In genomic region chr11:819129-819931, GRCh38 we compare ENCODE assay signal across 8 cellular contexts. TPM values are rescaled to one million over a fixed set of nuclear protein-coding genes. Genes with fewer than 3 reads are reported as not detected.
DNase-seq lines count a peak whose midpoint lies in the region; ATAC-seq and TF ChIP-seq lines count a peak whose summit lies in the region.

No MANE protein-coding gene starts in this region.

- peak; percentile 48 for ATAC-seq in HG03442 (IDR thresholded peaks at IDR 0.05; ENCODE audit: unreplicated experiment)
- peak; percentile 77 for ATAC-seq in activated CD8-positive, alpha-beta T cell treated with anti-CD3 and anti-CD28 coated beads, Interleukin-2, amount 10 ng/mL, durations not matched to agents 7 days and 5 days

- CTCF ChIA-PET in activated CD8-positive, alpha-beta T cell treated with anti-CD3 and anti-CD28 coated beads, Interleukin-2, amount 10 ng/mL, durations not matched to agents 7 days and 5 days (lab: Charles Lee) = interaction anchor here (0.8 to 1.6 kb wide), 5 partner anchors 8 to 24 kb away, joined by 3 to 9 read pairs (median 4); partner anchors contain the start of genes CD151, PIDD1, RPLP2 and TSPAN4

- peak overlapping the region; percentile 77 for H3K27ac Mint-ChIP-seq in activated CD8-positive, alpha-beta T cell treated with anti-CD3 and anti-CD28 coated beads, Interleukin-2, amount 10 ng/mL, durations not matched to agents 7 days and 5 days

- POLR2A ChIA-PET in activated CD8-positive, alpha-beta T cell treated with anti-CD3 and anti-CD28 coated beads, Interleukin-2, amount 10 ng/mL, durations not matched to agents 7 days and 5 days (lab: Charles Lee) = interaction anchor here (0.9 to 2.9 kb wide), 6 partner anchors 10 to 612 kb away, joined by 3 to 31 read pairs (median 9); partner anchors contain the start of genes BET1L, CD151, CRACR2B and PIDD1

- peak; percentile 95 for DNase-seq in GM19240 (ENCODE audit: insufficient read length, low spot score)
- peak; percentile 88 for DNase-seq in NCI-H774 (lab: John Stamatoyannopoulos, UW)
- peak; percentile 93 for DNase-seq in activated CD8-positive, alpha-beta T cell treated with anti-CD3 and anti-CD28 coated beads, Interleukin-2, amount 10 ng/mL, durations not matched to agents 7 days and 5 days
- DNase-seq in effector CD4-positive, alpha-beta T cell = peak; percentile 87
- peak; percentile 89 to 93 for DNase-seq in lung microvascular endothelial cell (ENCODE audit: low read depth in 2 of 2)
- DNase-seq in stimulated activated CD4-positive, alpha-beta T cell treated with anti-CD3 and anti-CD28 coated beads, TNF-alpha, amount 100 ng/mL, for 48 hours (ENCODE audit: low read depth in 3 of 3) = peak; percentile 81 to 93 (median 81)

- H3K4me1 Mint-ChIP-seq in activated CD8-positive, alpha-beta T cell treated with anti-CD3 and anti-CD28 coated beads, Interleukin-2, amount 10 ng/mL, durations not matched to agents 7 days and 5 days (ENCODE audit: low read depth) = peaks cover 17% of the 10 kb centered on the region

- peak overlapping the region; percentile 80 for H3K4me3 Mint-ChIP-seq in activated CD8-positive, alpha-beta T cell treated with anti-CD3 and anti-CD28 coated beads, Interleukin-2, amount 10 ng/mL, durations not matched to agents 7 days and 5 days

- H3K27ac ChIP-seq in C4-2B = peak overlapping the region; percentile 80

- H3K9me3 Mint-ChIP-seq in activated CD8-positive, alpha-beta T cell treated with anti-CD3 and anti-CD28 coated beads, Interleukin-2, amount 10 ng/mL, durations not matched to agents 7 days and 5 days (ENCODE audit: insufficient read depth) = no peaks in the 10 kb centered on the region

- H3K27me3 Mint-ChIP-seq in activated CD8-positive, alpha-beta T cell treated with anti-CD3 and anti-CD28 coated beads, Interleukin-2, amount 10 ng/mL, durations not matched to agents 7 days and 5 days (ENCODE audit: low read depth) = no peaks in the 10 kb centered on the region

- TF ChIP-seq CTCF in C4-2B (conservative IDR thresholded peaks at IDR 0.05) = no peak

- H3K36me3 Mint-ChIP-seq in activated CD8-positive, alpha-beta T cell treated with anti-CD3 and anti-CD28 coated beads, Interleukin-2, amount 10 ng/mL, durations not matched to agents 7 days and 5 days (ENCODE audit: low read depth) = peaks cover 5% of the 10 kb centered on the region

RNA-seq across cellular contexts. Expression of gene PNPLA2, which starts 0.6 kb away (rescaled TPM):
- total RNA-seq in activated CD8-positive, alpha-beta T cell treated with anti-CD3 and anti-CD28 coated beads, Interleukin-2, amount 10 ng/mL, durations not matched to agents 7 days and 5 days = 10 to 100 TPM; 67.3 to 76.6 TPM
- total RNA-seq in lung microvascular endothelial cell = 33.3 and 50.6 TPM in 2 replicates

RNA-seq across cellular contexts. Expression of gene CRACR2B, which starts 8.4 kb away (rescaled TPM):
- 10 to 100 TPM; 17.2 to 18.7 TPM for total RNA-seq in activated CD8-positive, alpha-beta T cell treated with anti-CD3 and anti-CD28 coated beads, Interleukin-2, amount 10 ng/mL, durations not matched to agents 7 days and 5 days
- total RNA-seq in lung microvascular endothelial cell = 11.6 and 15.9 TPM in 2 replicates

RNA-seq across cellular contexts. Expression of gene RPLP2, which starts 9.6 kb away (rescaled TPM):
- total RNA-seq in activated CD8-positive, alpha-beta T cell treated with anti-CD3 and anti-CD28 coated beads, Interleukin-2, amount 10 ng/mL, durations not matched to agents 7 days and 5 days = 1,000 to 10,000 TPM; 2,268 to 2,338 TPM
- total RNA-seq in lung microvascular endothelial cell = 232 and 383 TPM in 2 replicates

RNA-seq across cellular contexts. Expression of gene CD151, which starts 13.4 kb away (rescaled TPM):
- total RNA-seq in activated CD8-positive, alpha-beta T cell treated with anti-CD3 and anti-CD28 coated beads, Interleukin-2, amount 10 ng/mL, durations not matched to agents 7 days and 5 days = 10 to 100 TPM; 27.0 to 29.7 TPM
- total RNA-seq in lung microvascular endothelial cell = 460 and 726 TPM in 2 replicates

RNA-seq across cellular contexts. Expression of gene PIDD1, which starts 14.3 kb away (rescaled TPM):
- 10 to 100 TPM; 59.3 to 60.5 TPM for total RNA-seq in activated CD8-positive, alpha-beta T cell treated with anti-CD3 and anti-CD28 coated beads, Interleukin-2, amount 10 ng/mL, durations not matched to agents 7 days and 5 days
- 3.7 and 4.8 TPM in 2 replicates for total RNA-seq in lung microvascular endothelial cell

Comparison
In these comparisons a context has a peak if more than half of its experiments do, and no peak if none do; other contexts are left out.
1. Peak in every context shown above with its lines: DNase-seq, ATAC-seq and H3K27ac ChIP-seq.